In genomic region chr18:6256521-6256920, GRCh38 we compare ENCODE assay signal across 22 cellular contexts.
DNase-seq lines count a peak whose midpoint lies in the region; ATAC-seq and TF ChIP-seq lines count a peak whose summit lies in the region.
"Had no signal": no experiment of that assay in that cellular context is flagged by ENCODE, and none has a peak within 500 bp of the region (broad histone marks: within the 10 kb centered on the region; RNA-seq: fewer than 3 reads in every experiment).

No MANE protein-coding gene starts in this region.

- no peak for TF ChIP-seq CTCF in GM23338 (conservative IDR thresholded peaks at IDR 0.05; ENCODE audit: low read depth in 2 of 2)

- peaks cover 3% of the 10 kb centered on the region for H3K27me3 Mint-ChIP-seq in GM23338 (ENCODE audit: insufficient read depth, low read depth, poor library complexity)
- H3K27me3 Mint-ChIP-seq: CD8-positive, alpha-beta memory T cell had no signal

- ATAC-seq in GM23338 (peak; percentile 23; the same call in 1 of the 3 replicates), GM21786 (IDR thresholded peaks at IDR 0.05; ENCODE audit: unreplicated experiment) (no peak), left lobe of liver (no peak)
- ATAC-seq: activated naive CD4-positive, alpha-beta T cell treated with anti-CD3 and anti-CD28 coated beads, Interleukin-2, amount 50 U/mL, for 72 hours; activated T-helper 17 cell treated with anti-CD3 and anti-CD28 coated beads, Interleukin-2, amount 50 U/mL, for 72 hours had no signal

- H3K4me1 Mint-ChIP-seq in GM23338, result peaks cover 4% of the 10 kb centered on the region; the same call in 2 of the 3 replicates
- H3K4me1 Mint-ChIP-seq: activated T-helper 17 cell treated with anti-CD3 and anti-CD28 coated beads, Interleukin-2, amount 50 U/mL, for 72 hours; CD8-positive, alpha-beta memory T cell had no signal

- H3K27ac ChIP-seq in GM23338 (ENCODE audit: low read depth) (no peak overlapping the region), layer of hippocampus (ENCODE audit: low read depth, low read length) (peak overlapping the region; percentile 66), temporal lobe (ENCODE audit: low read depth, low read length) (peak overlapping the region; percentile 58)
- H3K27ac ChIP-seq: sigmoid colon had no signal

- H3K4me2 ChIP-seq in GM23338, result no peak overlapping the region

- DNase-seq in GM23338 (ENCODE audit: low spot score) (no peak), OCI-M1 (lab: John Stamatoyannopoulos, UW) (peak; percentile 41), left lobe of liver (ENCODE audit: low spot score) (no peak)
- no peak for DNase-seq in stimulated activated naive CD4-positive, alpha-beta T cell treated with Interleukin-2 at 50 U/mL for 16 hours (lab: John Stamatoyannopoulos, UW)
- DNase-seq: activated CD4-positive, alpha-beta T cell treated with anti-CD3 and anti-CD28 coated beads, Interleukin-2, amount 50 U/mL, for 1 hour; activated CD8-positive, alpha-beta memory T cell treated with anti-CD3 and anti-CD28 coated beads, Interleukin-2, amount 50 U/mL, for 4 hours; CD8-positive, alpha-beta memory T cell; effector memory CD4-positive, alpha-beta T cell; foreskin melanocyte; islet precursor cell; Kasumi-1; NCI-H1092 treated with DMSO at 0.1 percent for 48 hours; NCI-H2029; NCI-H226; Peyer's patch; sigmoid colon; stimulated activated CD8-positive, alpha-beta memory T cell treated with anti-CD3 and anti-CD28 coated beads, Interleukin-4, amount 100 ng/mL, for 48 hours had no signal

- no peak overlapping the region for H3K4me3 Mint-ChIP-seq in GM23338
- H3K4me3 Mint-ChIP-seq: activated T-helper 17 cell treated with anti-CD3 and anti-CD28 coated beads, Interleukin-2, amount 50 U/mL, for 72 hours; CD8-positive, alpha-beta memory T cell had no signal

- H3K79me2 ChIP-seq in GM23338 (replicated peaks; ENCODE audit: insufficient read depth), result no peaks in the 10 kb centered on the region

- H3K9me2 ChIP-seq in GM23338 (ENCODE audit: insufficient read depth), result no peaks in the 10 kb centered on the region

- H3K36me3 ChIP-seq in GM23338 (ENCODE audit: insufficient read depth), result peaks cover 4% of the 10 kb centered on the region; the same call in 1 of the 2 replicates
- H3K36me3 ChIP-seq: Peyer's patch, sigmoid colon had no signal

- peak overlapping the region; percentile 0; the same call in 1 of the 2 replicates for H3K27ac Mint-ChIP-seq in GM23338
- H3K27ac Mint-ChIP-seq: activated naive CD4-positive, alpha-beta T cell treated with anti-CD3 and anti-CD28 coated beads, Interleukin-2, amount 50 U/mL, for 72 hours; activated T-helper 17 cell treated with anti-CD3 and anti-CD28 coated beads, Interleukin-2, amount 50 U/mL, for 72 hours had no signal

- H3K27me3 ChIP-seq in GM23338 (ENCODE audit: insufficient read depth) (no peaks in the 10 kb centered on the region), layer of hippocampus (ENCODE audit: control insufficient read depth, insufficient read depth, low read length) (no peaks in the 10 kb centered on the region)
- H3K27me3 ChIP-seq: Peyer's patch, sigmoid colon had no signal

- H2AFZ ChIP-seq in GM23338, result peak overlapping the region; percentile 47; the same call in 1 of the 2 replicates

- 0 out of 2 replicates have a peak, but pooled peaks cover 3% of the 10 kb centered on the region for H3K4me1 ChIP-seq in GM23338 (ENCODE audit: insufficient read depth)

- peaks cover 24% of the 10 kb centered on the region for H3K9me3 Mint-ChIP-seq in GM23338

- H3K36me3 Mint-ChIP-seq in GM23338 (ENCODE audit: low read depth), result peaks cover 22% of the 10 kb centered on the region
- H3K36me3 Mint-ChIP-seq: CD8-positive, alpha-beta memory T cell had no signal

- no peaks in the 10 kb centered on the region for H4K20me1 ChIP-seq in GM23338 (replicated peaks; ENCODE audit: insufficient read depth)

- H3F3A ChIP-seq in GM23338 (replicated peaks; ENCODE audit: low read depth), result no peaks in the 10 kb centered on the region

- no peak overlapping the region for H3K4me3 ChIP-seq in GM23338
- H3K4me3 ChIP-seq: Peyer's patch, sigmoid colon had no signal

TF ChIP-seq in GM23338, 12 proteins besides CTCF, POLR2A, EP300 and RAD21:
- TF ChIP-seq STAT1 (IDR thresholded peaks at IDR 0.05; ENCODE audit: unreplicated experiment), result no peak
